In the genomic region with DNA sequence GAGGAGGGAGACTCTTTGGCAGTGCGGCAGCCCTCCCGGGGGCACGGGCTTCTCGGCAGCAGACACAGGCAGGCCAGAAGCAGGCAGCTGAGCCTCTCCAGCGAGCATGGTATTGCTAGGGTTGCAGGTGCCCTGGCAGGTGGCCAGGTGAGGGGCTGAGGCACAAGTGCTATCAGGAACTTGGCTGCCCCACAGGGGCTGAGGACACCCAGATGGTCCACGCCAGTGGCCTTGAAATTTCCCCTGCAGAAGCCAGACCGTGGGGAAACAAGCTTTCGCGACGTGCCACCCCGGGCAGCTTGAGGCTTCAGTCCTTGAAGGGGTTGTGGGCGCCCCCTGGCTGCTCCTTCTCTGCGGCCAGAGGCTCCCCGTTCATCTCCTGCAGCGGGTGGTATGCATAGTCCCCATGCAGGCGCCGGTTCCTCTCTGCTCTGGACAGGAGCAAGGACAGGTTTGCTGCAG, we compare ENCODE assay signal across 10 cellular contexts. TPM values are rescaled to one million over a fixed set of nuclear protein-coding genes. Genes with fewer than 3 reads are reported as not detected.
A peak's percentile ranks its signal among the peaks of the same experiment; 100 is the strongest.
DNase-seq lines count a peak whose midpoint lies in the region; ATAC-seq, FAIRE-seq and TF ChIP-seq lines count a peak whose summit lies in the region.
"Had no signal": no experiment of that assay in that cellular context is flagged by ENCODE, and none has a peak within 500 bp of the region (broad histone marks: within the 10 kb centered on the region; RNA-seq: fewer than 3 reads in every experiment).

No MANE protein-coding gene starts in this region.

- peak; percentile 67 for TF ChIP-seq CTCF in OCI-LY7 (conservative IDR thresholded peaks at IDR 0.05; ENCODE audit: low read length)
- peak; percentile 41 for TF ChIP-seq CTCF in cardiac muscle cell (IDR thresholded peaks at IDR 0.05; ENCODE audit: low read depth, low read length)

- ATAC-seq in HG02798 (IDR thresholded peaks at IDR 0.05; ENCODE audit: poor library complexity, unreplicated experiment) = no peak

- H3K9ac ChIP-seq in GM23248 (no peak overlapping the region), mesenchymal stem cell (ENCODE audit: low read length) (no peak overlapping the region)

- no peak overlapping the region for H4K8ac ChIP-seq in mesenchymal stem cell (ENCODE audit: low read length)

- H3K9me2 ChIP-seq in GM23248 (ENCODE audit: insufficient read depth) = no peaks in the 10 kb centered on the region
- H3K9me2 ChIP-seq in OCI-LY7 (ENCODE audit: insufficient read depth, low read length) = no peaks in the 10 kb centered on the region

- no peaks in the 10 kb centered on the region for H3K9me3 ChIP-seq in GM23248 (ENCODE audit: low read depth)
- H3K9me3 ChIP-seq in OCI-LY7 (ENCODE audit: low read length) = no peaks in the 10 kb centered on the region
- H3K9me3 ChIP-seq in cardiac muscle cell (ENCODE audit: low read depth) = no peaks in the 10 kb centered on the region
- H3K9me3 ChIP-seq in mesenchymal stem cell (ENCODE audit: control insufficient read depth, low read length) = no peaks in the 10 kb centered on the region

- no peak overlapping the region for H3K18ac ChIP-seq in mesenchymal stem cell (ENCODE audit: low read depth in 1 of 2, low read length in 2 of 2)

- in situ Hi-C loops in GM23248 (cut with MboI) = no loop called here

- no peak overlapping the region for H2BK12ac ChIP-seq in mesenchymal stem cell (ENCODE audit: low read length in 2 of 2)

- H4K20me1 ChIP-seq in GM23248 (ENCODE audit: insufficient read depth) = no peaks in the 10 kb centered on the region
- no peaks in the 10 kb centered on the region; the same call in 1 of the 2 replicates for H4K20me1 ChIP-seq in OCI-LY7 (ENCODE audit: insufficient read depth, low read length)

- H2AK5ac ChIP-seq in mesenchymal stem cell (ENCODE audit: low read length, severe bottlenecking) = no peak overlapping the region

- POLR2A ChIA-PET in OCI-LY7 (lab: Charles Lee) = no interaction called here

- H3K27ac ChIP-seq in GM23248 (no peak overlapping the region), OCI-LY7 (ENCODE audit: low read depth, low read length, poor library complexity, severe bottlenecking) (no peak overlapping the region), cardiac muscle cell (no peak overlapping the region), mesenchymal stem cell (ENCODE audit: low read length, poor library complexity, severe bottlenecking) (no peak overlapping the region)

- H3K4me1 ChIP-seq in GM23248 (ENCODE audit: insufficient read depth) (no peaks in the 10 kb centered on the region), OCI-LY7 (ENCODE audit: insufficient read depth, low read length, poor library complexity, severe bottlenecking) (no peaks in the 10 kb centered on the region), cardiac muscle cell (ENCODE audit: low read depth) (no peaks in the 10 kb centered on the region), mesenchymal stem cell (ENCODE audit: control insufficient read depth, insufficient read depth, low read depth, low read length) (no peaks in the 10 kb centered on the region)

- no peak overlapping the region for H3K4me2 ChIP-seq in GM23248 (ENCODE audit: unreplicated experiment)
- no peak overlapping the region for H3K4me2 ChIP-seq in OCI-LY7 (ENCODE audit: low read length)
- no peak overlapping the region for H3K4me2 ChIP-seq in mesenchymal stem cell (ENCODE audit: low read length, poor library complexity, severe bottlenecking)

- intact Hi-C loops in OCI-LY7 (cut with micrococcal nuclease; ENCODE audit: unreplicated experiment) = no loop called here

- no peak overlapping the region for H3K4ac ChIP-seq in mesenchymal stem cell (ENCODE audit: low read depth in 1 of 2, low read length in 2 of 2)

- no peaks in the 10 kb centered on the region for H3F3A ChIP-seq in GM23248 (ENCODE audit: insufficient read depth)

- H2AFZ ChIP-seq in GM23248 = no peak overlapping the region
- no peak overlapping the region for H2AFZ ChIP-seq in OCI-LY7 (ENCODE audit: low read length)
- no peak overlapping the region for H2AFZ ChIP-seq in mesenchymal stem cell (ENCODE audit: low read depth, low read length)

- BruUV-seq in OCI-LY7 (replicated peaks; lab: Mats Ljungman, UMichigan) = no TSS peak

- no peaks in the 10 kb centered on the region for H3K36me3 ChIP-seq in GM23248 (ENCODE audit: low read depth)
- no peaks in the 10 kb centered on the region for H3K36me3 ChIP-seq in OCI-LY7 (ENCODE audit: insufficient read depth, low read length)
- H3K36me3 ChIP-seq in cardiac muscle cell = no peaks in the 10 kb centered on the region
- peaks cover 17 to 35% of the 10 kb centered on the region in 2 experiments for H3K36me3 ChIP-seq in mesenchymal stem cell (ENCODE audit: control insufficient read depth in 1 of 2, insufficient read depth in 2 of 2, low read depth in 1 of 2, low read length in 2 of 2)

- H2BK120ac ChIP-seq in mesenchymal stem cell (ENCODE audit: low read depth, low read length) = no peak overlapping the region

- no peak overlapping the region for H2BK15ac ChIP-seq in mesenchymal stem cell (ENCODE audit: low read depth, poor library complexity, severe bottlenecking)

- no peak overlapping the region for H3K4me3 ChIP-seq in GM23248
- H3K4me3 ChIP-seq in OCI-LY7 (ENCODE audit: low read depth, low read length, poor library complexity, severe bottlenecking) = no peak overlapping the region
- no peak overlapping the region for H3K4me3 ChIP-seq in cardiac muscle cell
- H3K4me3 ChIP-seq in mesenchymal stem cell (ENCODE audit: insufficient read depth in 1 of 2, low read depth in 1 of 2, low read length in 2 of 2) = no peak overlapping the region

- CTCF ChIA-PET in OCI-LY7 (lab: Charles Lee; ENCODE audit: unreplicated experiment) = no interaction called here

- H4K91ac ChIP-seq in mesenchymal stem cell (ENCODE audit: low read length) = no peak overlapping the region

- no peak overlapping the region for H3K23ac ChIP-seq in mesenchymal stem cell (ENCODE audit: low read length in 2 of 2)

- H2BK5ac ChIP-seq in mesenchymal stem cell (ENCODE audit: low read depth, low read length, poor library complexity, severe bottlenecking) = no peak overlapping the region

- peaks cover 3% of the 10 kb centered on the region for H3K79me1 ChIP-seq in mesenchymal stem cell (replicated peaks; ENCODE audit: low read length, poor library complexity, severe bottlenecking)

- no peak for TF ChIP-seq POLR2A in H54 (IDR thresholded peaks at IDR 0.05; ENCODE audit: low read depth, low read length)

- FAIRE-seq in H54 (lab: Jason Lieb, UNC) = no peak

- H3K27me3 ChIP-seq in GM23248 (replicated peaks; ENCODE audit: insufficient read depth) (no peaks in the 10 kb centered on the region), cardiac muscle cell (no peaks in the 10 kb centered on the region), mesenchymal stem cell (ENCODE audit: control insufficient read depth in 1 of 2, insufficient read depth in 1 of 2, low read length in 2 of 2) (peaks cover 10 to 24% of the 10 kb centered on the region in 2 experiments)

- no peak overlapping the region for H3K14ac ChIP-seq in mesenchymal stem cell (ENCODE audit: low read length in 2 of 2)

- DNase-seq in 8988T = peak; percentile 72
- DNase-seq in GM23248 = peak; percentile 16
- DNase-seq in OCI-LY7 (ENCODE audit: low spot score) = peak; percentile 49
- peak; percentile 18 to 70 for DNase-seq in cardiac muscle cell (ENCODE audit: low read depth in 1 of 2, low spot score in 1 of 2)
- DNase-seq in EL = no peak
- no peak for DNase-seq in mesenchymal stem cell
- no peak for DNase-seq in H54 (ENCODE audit: insufficient read length, low spot score)

- no peaks in the 10 kb centered on the region for H3K79me2 ChIP-seq in GM23248 (ENCODE audit: insufficient read depth)
- no peaks in the 10 kb centered on the region for H3K79me2 ChIP-seq in OCI-LY7 (ENCODE audit: insufficient read depth, low read depth, low read length)

- 67 to 68% methylated on average over 17 of the region's 17 CpGs for WGBS in GM23248 (ENCODE audit: low coverage in 1 of 2, low lambda C conversion rate in 2 of 2, missing lambda C conversion rate in 2 of 2), 2 experiments
- WGBS in mesenchymal stem cell = 52% methylated on average over 17 of the region's 17 CpGs

RNA-seq across cellular contexts. Expression of a gene that starts 8.5 kb away (rescaled TPM):
- 33.4 and 61.0 TPM in 2 replicates for total RNA-seq in GM23248 (2014; rRNA removed; shearing (Covaris generic))
- polyA plus RNA-seq in GM23248 (2016; fragmentation: Nextera tagmentation; extraction: Ambion mirVana) (16.2 and 16.3 TPM in 2 replicates), cardiac muscle cell (9.8 and 10.8 TPM in 2 replicates)
- 12.8 and 15.6 TPM in 2 replicates for total RNA-seq in OCI-LY7 (2014; rRNA removed; shearing (Covaris generic))
- total RNA-seq in OCI-LY7 (2022) (12.2 and 14.6 TPM in 2 replicates), cardiac muscle cell (23.0 and 24.6 TPM in 2 replicates)
- polyA plus RNA-seq in mesenchymal stem cell (2013, experiment 1 of 2) = 12.3 TPM
- 13.2 TPM for polyA plus RNA-seq in mesenchymal stem cell (2013, experiment 2 of 2)

RNA-seq across cellular contexts. Expression of a gene that starts 40.6 kb away (rescaled TPM):
- not detected in 2 replicates for total RNA-seq in GM23248 (2014; rRNA removed; shearing (Covaris generic))
- polyA plus RNA-seq in GM23248 (2016; fragmentation: Nextera tagmentation; extraction: Ambion mirVana) = not detected in 2 replicates
- not detected in 2 replicates for total RNA-seq in OCI-LY7 (2014; rRNA removed; shearing (Covaris generic))
- total RNA-seq in OCI-LY7 (2022) = not detected in 2 replicates
- 0.49 TPM in 1 of 2 replicates, not detected in the other for total RNA-seq in cardiac muscle cell
- polyA plus RNA-seq in cardiac muscle cell = 0.62 TPM in 1 of 2 replicates, not detected in the other
- polyA plus RNA-seq in mesenchymal stem cell (2013, experiment 1 of 2) = 0.17 TPM
- polyA plus RNA-seq in mesenchymal stem cell (2013, experiment 2 of 2) = 0.22 TPM
- total RNA-seq: LHCN-M2 had no signal
- polyA plus RNA-seq: neural cell had no signal

RNA-seq across cellular contexts. Expression of a gene that starts 46.4 kb away (rescaled TPM):
- 34.1 and 36.5 TPM in 2 replicates for total RNA-seq in GM23248 (2014; rRNA removed; shearing (Covaris generic))
- polyA plus RNA-seq in GM23248 (2016; fragmentation: Nextera tagmentation; extraction: Ambion mirVana) (45.4 and 48.0 TPM in 2 replicates), cardiac muscle cell (20.0 and 20.2 TPM in 2 replicates)
- total RNA-seq in OCI-LY7 (2014; rRNA removed; shearing (Covaris generic)) = 13.7 TPM in 2 replicates
- total RNA-seq in OCI-LY7 (2022) (20.5 and 23.1 TPM in 2 replicates), cardiac muscle cell (16.7 and 26.5 TPM in 2 replicates)
- polyA plus RNA-seq in mesenchymal stem cell (2013, experiment 1 of 2) = 30.9 TPM
- 32.6 TPM for polyA plus RNA-seq in mesenchymal stem cell (2013, experiment 2 of 2)

Comparison
In these comparisons a context has a peak if more than half of its experiments do, and no peak if none do; other contexts are left out.
1. DNase-seq: peak in 8988T (single experiment), GM23248 (single experiment), OCI-LY7 (single experiment) and cardiac muscle cell (2 of 2); none in EL (single experiment), mesenchymal stem cell (single experiment) and H54 (single experiment).